1 cellular context compared by ENCODE assay signal in genomic region chr14:22494486-22495135, GRCh38.
TF ChIP-seq lines count a peak whose summit lies in the region.

No MANE protein-coding gene starts in this region.

TF ChIP-seq in HCT116, 20 proteins besides CTCF, POLR2A, EP300 and RAD21 (continued from another document):
- TF ChIP-seq REST (IDR thresholded peaks at IDR 0.05; ENCODE audit: low read depth) (no peak), SIN3A (IDR thresholded peaks at IDR 0.05; ENCODE audit: low read depth) (no peak), ZBTB33 (IDR thresholded peaks at IDR 0.05; ENCODE audit: extremely low read depth, insufficient replicate concordance, low read length) (no peak), ZFX (IDR thresholded peaks at IDR 0.05) (no peak), YY1 (IDR thresholded peaks at IDR 0.05; ENCODE audit: extremely low read depth, insufficient replicate concordance, low read depth, low read length) (no peak), MAX (IDR thresholded peaks at IDR 0.05) (no peak), SRF (IDR thresholded peaks at IDR 0.05; ENCODE audit: low read depth) (no peak), JUND (IDR thresholded peaks at IDR 0.05) (no peak)
